Comparison of ENCODE assay signal across 1 cellular context in genomic region chr2:42799881-42800280, GRCh38.
TF ChIP-seq lines count a peak whose summit lies in the region.

No MANE protein-coding gene starts in this region.

TF ChIP-seq in IMR-90, 13 proteins besides CTCF, POLR2A, EP300 and RAD21:
- no peak for TF ChIP-seq FOS (IDR thresholded peaks at IDR 0.05; ENCODE audit: low read depth, low read length)
- no peak for TF ChIP-seq RFX5 (IDR thresholded peaks at IDR 0.05; ENCODE audit: low read depth, low read length)
- TF ChIP-seq BHLHE40 (IDR thresholded peaks at IDR 0.05; ENCODE audit: low read depth, low read length), result no peak
- no peak for TF ChIP-seq USF2 (IDR thresholded peaks at IDR 0.05; ENCODE audit: low read depth, low read length)
- TF ChIP-seq CHD1 (IDR thresholded peaks at IDR 0.05; ENCODE audit: low read depth, low read length), result no peak
- TF ChIP-seq MAZ (IDR thresholded peaks at IDR 0.05; ENCODE audit: borderline replicate concordance, low read depth, low read length), result no peak
- no peak for TF ChIP-seq SMC3 (IDR thresholded peaks at IDR 0.05; ENCODE audit: low read depth, low read length)
- no peak for TF ChIP-seq ELK1 (IDR thresholded peaks at IDR 0.05; ENCODE audit: borderline replicate concordance, low read depth, low read length)
- 0 out of 2 replicates have a peak, but pooled peaks have one; percentile 22 for TF ChIP-seq CEBPB (IDR thresholded peaks at IDR 0.05; ENCODE audit: low read depth, low read length)
- TF ChIP-seq NFE2L2 (IDR thresholded peaks at IDR 0.05; ENCODE audit: low read depth, low read length), result peak; percentile 40; the same call in 1 of the 2 replicates
- no peak for TF ChIP-seq RCOR1 (IDR thresholded peaks at IDR 0.05; ENCODE audit: insufficient replicate concordance, low read length)
- no peak for TF ChIP-seq MAFK (IDR thresholded peaks at IDR 0.05; ENCODE audit: low read depth, low read length)
- TF ChIP-seq MXI1 (IDR thresholded peaks at IDR 0.05; ENCODE audit: borderline replicate concordance, low read depth, low read length), result no peak
